ENCODE assay signal across 20 cellular contexts in the genomic region with DNA sequence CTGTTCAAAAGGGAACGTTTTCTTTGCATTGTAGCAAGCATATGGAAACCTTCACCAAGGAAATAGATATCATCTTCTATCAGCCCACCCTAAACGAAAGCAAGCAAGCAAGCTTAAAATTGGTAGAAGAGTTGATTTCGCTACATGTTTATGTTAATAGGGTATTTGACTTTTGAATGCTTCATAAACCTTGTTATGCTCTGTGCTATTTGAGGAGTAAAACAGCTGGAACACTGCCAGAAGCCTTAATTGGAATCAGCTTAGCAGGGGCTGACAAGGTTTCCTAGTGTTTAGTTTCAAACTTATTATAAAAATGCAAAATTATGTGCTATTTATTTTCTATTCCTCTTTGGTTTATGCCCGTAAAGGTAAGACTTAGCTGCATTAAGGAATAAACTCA.
"Had no signal": no experiment of that assay in that cellular context is flagged by ENCODE, and none has a peak within 500 bp of the region (broad histone marks: within the 10 kb centered on the region; RNA-seq: fewer than 3 reads in every experiment).

No MANE protein-coding gene starts in this region.

- H3K27ac Mint-ChIP-seq: activated B cell treated with CpG ODN at 0.5 μM for 24 hours; activated CD4-positive, alpha-beta memory T cell treated with anti-CD3 and anti-CD28 coated beads for 36 hours; activated naive CD8-positive, alpha-beta T cell treated with anti-CD3 and anti-CD28 coated beads for 36 hours; progenitor cell of endocrine pancreas; stimulated activated naive CD8-positive, alpha-beta T cell treated with anti-CD3 and anti-CD28 coated beads, Interleukin-15, Interleukin-2, amounts not matched to agents 100 ng/mL and 50 ng/mL, for 24 hours had no signal

- DNase-seq: activated B cell treated with CpG ODN at 0.5 μM for 24 hours; activated CD4-positive, alpha-beta memory T cell treated with anti-CD3 and anti-CD28 coated beads for 36 hours; activated CD4-positive, alpha-beta T cell treated with anti-CD3 and anti-CD28 coated beads for 4 hours; activated naive CD4-positive, alpha-beta T cell; activated naive CD8-positive, alpha-beta T cell treated with anti-CD3 and anti-CD28 coated beads for 36 hours; amygdala; body of pancreas; dorsolateral prefrontal cortex; foreskin keratinocyte; kidney; left ventricle myocardium inferior; mammary epithelial cell; midbrain; T-helper 9 cell; transverse colon; uterus had no signal

- H3K36me3 Mint-ChIP-seq: activated CD4-positive, alpha-beta memory T cell treated with anti-CD3 and anti-CD28 coated beads for 36 hours; activated naive CD8-positive, alpha-beta T cell treated with anti-CD3 and anti-CD28 coated beads for 36 hours had no signal

- H3K36me3 ChIP-seq: left ventricle myocardium inferior, right atrium auricular region, transverse colon, uterus had no signal

- H3K9me3 ChIP-seq: body of pancreas, right atrium auricular region, transverse colon, uterus had no signal

- ATAC-seq: body of pancreas, foreskin keratinocyte had no signal

- H3K27ac ChIP-seq: body of pancreas, dorsolateral prefrontal cortex, epithelial cell of prostate, foreskin keratinocyte, left ventricle myocardium inferior, right atrium auricular region, transverse colon, uterus had no signal

- H3K27me3 ChIP-seq: body of pancreas, dorsolateral prefrontal cortex, foreskin keratinocyte, right atrium auricular region, transverse colon, uterus had no signal

- H3K4me3 ChIP-seq: body of pancreas, dorsolateral prefrontal cortex, left ventricle myocardium inferior, right atrium auricular region, transverse colon, uterus had no signal

- H3K9me3 Mint-ChIP-seq: activated B cell treated with CpG ODN at 0.5 μM for 24 hours; activated CD4-positive, alpha-beta memory T cell treated with anti-CD3 and anti-CD28 coated beads for 36 hours; activated naive CD8-positive, alpha-beta T cell treated with anti-CD3 and anti-CD28 coated beads for 36 hours; stimulated activated naive CD8-positive, alpha-beta T cell treated with anti-CD3 and anti-CD28 coated beads, Interleukin-15, Interleukin-2, amounts not matched to agents 100 ng/mL and 50 ng/mL, for 24 hours had no signal

- H3K4me1 ChIP-seq: body of pancreas, foreskin keratinocyte, left ventricle myocardium inferior, right atrium auricular region, transverse colon, uterus had no signal

- H3K4me3 Mint-ChIP-seq: activated B cell treated with CpG ODN at 0.5 μM for 24 hours; activated CD4-positive, alpha-beta memory T cell treated with anti-CD3 and anti-CD28 coated beads for 36 hours; activated naive CD8-positive, alpha-beta T cell treated with anti-CD3 and anti-CD28 coated beads for 36 hours; stimulated activated naive CD8-positive, alpha-beta T cell treated with anti-CD3 and anti-CD28 coated beads, Interleukin-15, Interleukin-2, amounts not matched to agents 100 ng/mL and 50 ng/mL, for 24 hours had no signal

- H3K4me1 Mint-ChIP-seq: activated B cell treated with CpG ODN at 0.5 μM for 24 hours; activated naive CD8-positive, alpha-beta T cell treated with anti-CD3 and anti-CD28 coated beads for 36 hours had no signal

- H3K27me3 Mint-ChIP-seq: activated B cell treated with CpG ODN at 0.5 μM for 24 hours; activated CD4-positive, alpha-beta memory T cell treated with anti-CD3 and anti-CD28 coated beads for 36 hours; activated naive CD8-positive, alpha-beta T cell treated with anti-CD3 and anti-CD28 coated beads for 36 hours; progenitor cell of endocrine pancreas; stimulated activated naive CD8-positive, alpha-beta T cell treated with anti-CD3 and anti-CD28 coated beads, Interleukin-15, Interleukin-2, amounts not matched to agents 100 ng/mL and 50 ng/mL, for 24 hours had no signal
